Comparison of ENCODE assay signal across 8 cellular contexts in genomic region chr10:14954001-14954770, GRCh38. TPM values are rescaled to one million over a fixed set of nuclear protein-coding genes. Genes with fewer than 3 reads are reported as not detected.
DNase-seq lines count a peak whose midpoint lies in the region; ATAC-seq, FAIRE-seq and TF ChIP-seq lines count a peak whose summit lies in the region.

Gene DCLRE1C, minus strand, starts transcription at chr10:14954096. Its CDS starts 86 bp downstream, at chr10:14954010.

- peak within 1 kb of the TSS; percentile 87 for H3K4me3 ChIP-seq in CD4-positive, CD25-positive, alpha-beta regulatory T cell (ENCODE audit: low read depth, low read length)
- H3K4me3 ChIP-seq in HepG2 (replicated peaks in 1 of 3; ENCODE audit: insufficient read depth in 1 of 3, low read depth in 2 of 3, low read length in 3 of 3), result peak within 1 kb of the TSS; percentile 57 to 82 (median 67)

- CTCF ChIA-PET in HepG2 (lab: Yijun Ruan, JAX; ENCODE audit: low intra/inter-chr PET ratio, low total read pairs), result no interaction called here

- H3K27ac Mint-ChIP-seq in CD4-positive, CD25-positive, alpha-beta regulatory T cell, result peak within 1 kb of the TSS; percentile 96 to 97 (median 97)
- peak within 1 kb of the TSS; percentile 99 for H3K27ac Mint-ChIP-seq in dendritic cell treated with granulocyte-macrophage colony-stimulating factor and Interleukin-4, amounts not matched to agents 40 ng/mL and 50 ng/mL, for 4 days

- H3K4me1 Mint-ChIP-seq in CD4-positive, CD25-positive, alpha-beta regulatory T cell, result peaks cover 18 to 76% (median 46%) of the 10 kb centered on the region in 4 donors
- peaks cover 60% of the 10 kb centered on the region for H3K4me1 Mint-ChIP-seq in dendritic cell treated with granulocyte-macrophage colony-stimulating factor and Interleukin-4, amounts not matched to agents 40 ng/mL and 50 ng/mL, for 4 days (ENCODE audit: low read depth)

- H3K36me3 Mint-ChIP-seq in CD4-positive, CD25-positive, alpha-beta regulatory T cell, result peaks cover 4% of the 10 kb centered on the region
- peaks cover 36% of the 10 kb centered on the region for H3K36me3 Mint-ChIP-seq in dendritic cell treated with granulocyte-macrophage colony-stimulating factor and Interleukin-4, amounts not matched to agents 40 ng/mL and 50 ng/mL, for 4 days (ENCODE audit: low read depth)

- peak within 1 kb of the TSS; percentile 91 for H3K27ac ChIP-seq in CD4-positive, CD25-positive, alpha-beta regulatory T cell (ENCODE audit: insufficient read depth, low read length, poor library complexity, severe bottlenecking)
- H3K27ac ChIP-seq in HepG2 (ENCODE audit: extremely low read length, insufficient read depth, low read length), result peak within 1 kb of the TSS; percentile 85

- H3K9ac ChIP-seq in HepG2 (ENCODE audit: insufficient read depth, low read depth, low read length), result peak within 1 kb of the TSS; percentile 72

- BruUV-seq in HepG2 (replicated peaks; lab: Mats Ljungman, UMichigan), result TSS peak; percentile 98

- H2AFZ ChIP-seq in HepG2 (ENCODE audit: low read length), result peak within 1 kb of the TSS; percentile 97

- TF ChIP-seq CTCF in HepG2 (CRISPR knock-in tag; IDR thresholded peaks at IDR 0.05), result no peak; the same call in 1 of the 2 replicates

- H3K9me3 Mint-ChIP-seq in CD4-positive, CD25-positive, alpha-beta regulatory T cell, result peaks cover 0 to 1% (median 0%) of the 10 kb centered on the region in 7 donors
- H3K9me3 Mint-ChIP-seq in dendritic cell treated with granulocyte-macrophage colony-stimulating factor and Interleukin-4, amounts not matched to agents 40 ng/mL and 50 ng/mL, for 4 days, result no peaks in the 10 kb centered on the region

- H3K4me1 ChIP-seq in CD4-positive, CD25-positive, alpha-beta regulatory T cell (ENCODE audit: control insufficient read depth, insufficient read depth, low read length, poor library complexity, severe bottlenecking), result peaks cover 42% of the 10 kb centered on the region
- H3K4me1 ChIP-seq in HepG2 (ENCODE audit: insufficient read depth, low read length), result peaks cover 47% of the 10 kb centered on the region

- peaks cover 2% of the 10 kb centered on the region for H3K36me3 ChIP-seq in CD4-positive, CD25-positive, alpha-beta regulatory T cell (ENCODE audit: control insufficient read depth, insufficient read depth, low read length)
- H3K36me3 ChIP-seq in HepG2 (replicated peaks in 1 of 2; ENCODE audit: control insufficient read depth in 1 of 2, insufficient read depth in 2 of 2, low read length in 2 of 2), result peaks cover 0 to under 1% of the 10 kb centered on the region in 2 experiments; a peak in 1 of 5 replicates

- peak within 1 kb of the TSS; percentile 82 for H3K4me2 ChIP-seq in HepG2 (ENCODE audit: low read depth, low read length)

- ATAC-seq in CD4-positive, CD25-positive, alpha-beta regulatory T cell (ENCODE audit: low read depth in 2 of 2), result peak; percentile 89 to 93
- ATAC-seq in GM19438 (IDR thresholded peaks at IDR 0.05; ENCODE audit: low read depth, unreplicated experiment) (peak; percentile 73), HG03571 (IDR thresholded peaks at IDR 0.05; ENCODE audit: unreplicated experiment) (peak; percentile 68), HepG2 (peak; percentile 95)

- TF ChIP-seq EP300 in HepG2 (IDR thresholded peaks at IDR 0.05; ENCODE audit: low read depth in 2 of 2, low read length in 2 of 2) (no peak; a peak in 1 of 4 replicates), HepG2 (CRISPR knock-in tag; IDR thresholded peaks at IDR 0.05; ENCODE audit: borderline replicate concordance) (peak; percentile 39; the same call in 1 of the 2 replicates)

- peak; percentile 30; the same call in 1 of the 2 replicates for TF ChIP-seq RAD21 in HepG2 (CRISPR knock-in tag; IDR thresholded peaks at IDR 0.05)

- H3K4me3 Mint-ChIP-seq in CD4-positive, CD25-positive, alpha-beta regulatory T cell, result peak within 1 kb of the TSS; percentile 87 to 98 (median 94)
- peak within 1 kb of the TSS; percentile 89 for H3K4me3 Mint-ChIP-seq in dendritic cell treated with granulocyte-macrophage colony-stimulating factor and Interleukin-4, amounts not matched to agents 40 ng/mL and 50 ng/mL, for 4 days

- POLR2A ChIA-PET in HepG2 (lab: Yijun Ruan, JAX), result interaction anchor here (1.3 to 1.9 kb wide), 4 partner anchors 13 to 116 kb away, joined by 4 to 9 read pairs (median 6); partner anchors contain the start of genes CDNF, HSPA14, MSANTD7 and SUV39H2

- intact Hi-C loops in dendritic cell treated with granulocyte-macrophage colony-stimulating factor and Interleukin-4, amounts not matched to agents 40 ng/mL and 50 ng/mL, for 4 days (cut with micrococcal nuclease), result loop anchor here (1.0 to 5.0 kb wide), 3 partner anchors 75 to 143 kb away; partner anchors contain the start of genes RPP38 and SUV39H2
- intact Hi-C loops in HepG2 (cut with micrococcal nuclease; ENCODE audit: unreplicated experiment), result loop anchor here (5.0 to 10.0 kb wide), 6 partner anchors 79 to 419 kb away; partner anchors contain the start of genes ACBD7, CDNF, HSPA14 and MSANTD7

- no peaks in the 10 kb centered on the region for H3K27me3 ChIP-seq in CD4-positive, CD25-positive, alpha-beta regulatory T cell (ENCODE audit: control insufficient read depth, insufficient read depth, low read length)
- H3K27me3 ChIP-seq in HepG2 (ENCODE audit: control insufficient read depth in 1 of 2, insufficient read depth in 2 of 2, low read length in 2 of 2), result no peaks in the 10 kb centered on the region; a peak in 1 of 5 replicates

- no peaks in the 10 kb centered on the region for H3K9me3 ChIP-seq in CD4-positive, CD25-positive, alpha-beta regulatory T cell (ENCODE audit: control insufficient read depth in 2 of 2, low read length in 2 of 2)
- H3K9me3 ChIP-seq in HepG2 (ENCODE audit: low read length), result no peaks in the 10 kb centered on the region

- in situ Hi-C loops in HepG2 (cut with HindIII; ENCODE audit: extremely low pct_ligation_motif_present, low pct_unique_long_range_greater_than_20kb), result no loop called here

- H4K20me1 ChIP-seq in HepG2 (ENCODE audit: insufficient read depth, low read length), result no peaks in the 10 kb centered on the region

- FAIRE-seq in HepG2 (lab: Jason Lieb, UNC), result peak; percentile 81

- WGBS in HepG2 (ENCODE audit: low lambda C conversion rate), result 1% methylated on average over 37 of the region's 45 CpGs

- H3K79me2 ChIP-seq in HepG2 (ENCODE audit: insufficient read depth, low read length), result peaks cover 33% of the 10 kb centered on the region

- H3K27me3 Mint-ChIP-seq in CD4-positive, CD25-positive, alpha-beta regulatory T cell, result no peaks in the 10 kb centered on the region
- H3K27me3 Mint-ChIP-seq in dendritic cell treated with granulocyte-macrophage colony-stimulating factor and Interleukin-4, amounts not matched to agents 40 ng/mL and 50 ng/mL, for 4 days, result no peaks in the 10 kb centered on the region

- TF ChIP-seq POLR2A in HepG2 (IDR thresholded peaks at IDR 0.05; ENCODE audit: insufficient read depth in 1 of 2, low read depth in 2 of 2, low read length in 2 of 2), result peak; percentile 78 to 84

- peak; percentile 84 to 97 (median 88) for DNase-seq in CD4-positive, CD25-positive, alpha-beta regulatory T cell
- DNase-seq in NCI-H774 (lab: John Stamatoyannopoulos, UW), result peak; percentile 96
- peak; percentile 80 to 82 for DNase-seq in activated CD4-positive, alpha-beta T cell treated with anti-CD3 and anti-CD28 coated beads, Interleukin-2, amount 50 U/mL, for 4 hours
- DNase-seq in HepG2 (ENCODE audit: low spot score), result peak; percentile 88
- peak; percentile 79 to 85 for DNase-seq in stimulated activated CD4-positive, alpha-beta T cell treated with anti-CD3 and anti-CD28 coated beads, Interleukin-2, amount 100 ng/mL, for 48 hours

TF ChIP-seq in HepG2, 621 proteins besides CTCF, POLR2A, EP300 and RAD21 (continues in another document):
- TF ChIP-seq NR2F6 (IDR thresholded peaks at IDR 0.05) (no peak), NR2F6 (CRISPR knock-in tag; IDR thresholded peaks at IDR 0.05) (0 out of 2 replicates have a peak, but pooled peaks have one; percentile 20), STAT5B (CRISPR knock-in tag; IDR thresholded peaks at IDR 0.05) (no peak)

RNA-seq across cellular contexts. Expression of gene DCLRE1C, which starts in this region (rescaled TPM):
- 24.6 TPM for total RNA-seq in CD4-positive, CD25-positive, alpha-beta regulatory T cell
- polyA plus RNA-seq in CD4-positive, CD25-positive, alpha-beta regulatory T cell, result 10 to 100 TPM; 18.5 to 30.5 (median 23.1) TPM
- total RNA-seq in HepG2 (2016; rRNA removed; fragmentation: Illumina TruSeq; extraction: Trizol), result 10.3 and 11.5 TPM in 2 replicates
- 4.4 TPM in 2 replicates for total RNA-seq in HepG2 (2016; cell fraction: cytosol; rRNA removed; fragmentation: Illumina TruSeq; extraction: Trizol; ENCODE audit: low read depth)
- total RNA-seq in HepG2 (2016; cell fraction: insoluble cytoplasmic fraction; rRNA removed; fragmentation: Illumina TruSeq; extraction: Trizol), result 8.3 and 9.2 TPM in 2 replicates
- total RNA-seq in HepG2 (2016; cell fraction: membrane; rRNA removed; fragmentation: Illumina TruSeq; extraction: Trizol), result 5.2 and 5.6 TPM in 2 replicates
- total RNA-seq in HepG2 (2016; cell fraction: nucleus; rRNA removed; fragmentation: Illumina TruSeq; extraction: Trizol), result 12.0 and 14.1 TPM in 2 replicates
- 2.3 and 3.0 TPM in 2 replicates for polyA plus RNA-seq in HepG2 (2011; rRNA removed)
- polyA plus RNA-seq in HepG2 (2011; cell fraction: cytosol; rRNA removed), result 0.93 and 1.1 TPM in 2 replicates
- polyA plus RNA-seq in HepG2 (2011; cell fraction: nucleus; rRNA removed), result 2.5 and 2.6 TPM in 2 replicates
- 2.2 and 2.3 TPM in 2 replicates for polyA plus RNA-seq in HepG2 (2012)
- 0.51 and 0.57 TPM in 2 replicates for polyA plus RNA-seq in HepG2 (2016; cell fraction: cytosol; fragmentation: Illumina TruSeq; extraction: Trizol; ENCODE audit: low read depth)
- polyA plus RNA-seq in HepG2 (2016; cell fraction: insoluble cytoplasmic fraction; fragmentation: Illumina TruSeq; extraction: Trizol; ENCODE audit: low read depth), result 4.7 and 4.8 TPM in 2 replicates
- 1.5 and 2.1 TPM in 2 replicates for polyA plus RNA-seq in HepG2 (2016; cell fraction: membrane; fragmentation: Illumina TruSeq; extraction: Trizol; ENCODE audit: low read depth)
- polyA plus RNA-seq in HepG2 (2016; cell fraction: nucleus; fragmentation: Illumina TruSeq; extraction: Trizol; ENCODE audit: insufficient read depth, low read depth), result 10.1 and 10.3 TPM in 2 replicates
- polyA minus RNA-seq in HepG2 (2011; rRNA and poly(A)+ RNA removed; ENCODE audit: low replicate concordance), result 3.8 and 5.9 TPM in 2 replicates
- 1.4 and 2.8 TPM in 2 replicates for polyA minus RNA-seq in HepG2 (2011; cell fraction: cytosol; rRNA and poly(A)+ RNA removed)
- 8.9 and 12.3 TPM in 2 replicates for polyA minus RNA-seq in HepG2 (2011; cell fraction: nucleus; rRNA and poly(A)+ RNA removed)

Comparison
In these comparisons a context has a peak if more than half of its experiments do, and no peak if none do; other contexts are left out.
1. Peak in every context shown above with its lines: DNase-seq, ATAC-seq, H3K4me3 ChIP-seq and H3K27ac ChIP-seq.